In the genomic region with DNA sequence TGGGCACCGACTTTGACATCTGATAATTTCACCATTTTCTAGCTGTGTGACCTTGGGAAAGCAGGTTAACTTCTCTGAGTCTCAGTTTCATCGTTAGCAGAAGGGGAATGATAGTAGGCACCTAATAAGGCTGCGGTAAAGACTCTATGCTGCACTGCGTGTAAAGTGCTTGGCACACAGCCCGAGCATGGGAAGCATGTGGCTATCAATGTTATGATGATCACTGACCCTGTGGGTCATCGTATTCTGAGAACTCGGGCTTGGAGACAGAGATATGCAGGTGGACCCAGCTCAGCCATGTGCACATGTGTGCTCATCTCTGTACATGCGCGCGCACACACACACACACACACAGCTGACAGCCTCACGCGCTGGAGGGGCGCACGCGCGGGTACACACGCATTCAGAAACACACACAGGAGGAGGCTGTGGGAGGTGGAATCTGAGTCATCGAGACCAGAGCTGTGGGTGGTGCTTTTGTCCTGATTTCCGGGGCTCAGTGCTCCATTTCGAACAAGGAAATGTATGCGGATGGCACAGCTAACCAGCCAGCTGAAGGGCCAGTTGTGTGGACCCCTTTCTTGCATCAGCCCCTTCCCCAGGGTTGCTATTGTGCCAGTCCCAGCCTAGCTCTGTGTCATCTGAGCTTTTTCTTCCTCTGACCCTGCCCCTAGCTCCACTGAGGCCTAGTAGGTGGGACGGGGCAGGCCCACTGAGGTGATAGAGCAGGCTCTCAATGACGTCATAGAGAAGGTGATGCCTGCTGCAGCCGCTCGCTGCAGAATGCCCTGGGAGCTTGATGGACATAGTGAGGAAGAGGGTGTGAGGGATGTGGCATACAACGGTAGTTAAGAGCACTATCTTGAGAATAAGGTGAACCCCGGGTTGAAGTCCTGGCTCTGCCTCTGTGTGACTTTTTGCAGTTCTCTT, we compare ENCODE assay signal across 1 cellular context.
A peak's percentile ranks its signal among the peaks of the same experiment; 100 is the strongest.
TF ChIP-seq lines count a peak whose summit lies in the region.

No MANE protein-coding gene starts in this region.

TF ChIP-seq in K562, 482 proteins besides CTCF, POLR2A, EP300 and RAD21 (continued from another document and continues in another):
- TF ChIP-seq, protein P1, sequence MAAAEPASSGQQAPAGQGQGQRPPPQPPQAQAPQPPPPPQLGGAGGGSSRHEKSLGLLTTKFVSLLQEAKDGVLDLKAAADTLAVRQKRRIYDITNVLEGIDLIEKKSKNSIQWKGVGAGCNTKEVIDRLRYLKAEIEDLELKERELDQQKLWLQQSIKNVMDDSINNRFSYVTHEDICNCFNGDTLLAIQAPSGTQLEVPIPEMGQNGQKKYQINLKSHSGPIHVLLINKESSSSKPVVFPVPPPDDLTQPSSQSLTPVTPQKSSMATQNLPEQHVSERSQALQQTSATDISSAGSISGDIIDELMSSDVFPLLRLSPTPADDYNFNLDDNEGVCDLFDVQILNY (CRISPR knock-in tag; IDR thresholded peaks at IDR 0.05), result 0 out of 2 replicates have a peak, but pooled peaks have one; percentile 52
- TF ChIP-seq SMARCA5 (IDR thresholded peaks at IDR 0.05) (peak; percentile 81; the same call in 1 of the 2 replicates), ZBTB17 (CRISPR knock-in tag; IDR thresholded peaks at IDR 0.05) (no peak), ETV6 (IDR thresholded peaks at IDR 0.05; ENCODE audit: borderline replicate concordance in 1 of 2, low read depth in 2 of 2, low read length in 1 of 2) (no peak), ETV6 (CRISPR knock-in tag; IDR thresholded peaks at IDR 0.05; ENCODE audit: borderline replicate concordance) (peak; percentile 85; the same call in 1 of the 2 replicates), BCOR (IDR thresholded peaks at IDR 0.05) (peak; percentile 93), HDAC1 (IDR thresholded peaks at IDR 0.05) (peak in 1 of 2 experiments; percentile 32; a peak in 1 of 4 replicates), SIN3A (IDR thresholded peaks at IDR 0.05; ENCODE audit: borderline replicate concordance in 2 of 2, control insufficient read depth in 1 of 2, low read depth in 2 of 2, low read length in 2 of 2) (no peak), PHF21A (IDR thresholded peaks at IDR 0.05; ENCODE audit: borderline replicate concordance, low read depth) (no peak), TAL1 (IDR thresholded peaks at IDR 0.05) (peak; percentile 40; the same call in 1 of the 2 replicates), ASH1L (IDR thresholded peaks at IDR 0.05; ENCODE audit: borderline replicate concordance, low read depth, partially characterized antibody) (no peak), MBD2 (IDR thresholded peaks at IDR 0.05; ENCODE audit: borderline replicate concordance, low read depth) (peak; percentile 51; the same call in 1 of the 2 replicates), CBFB (CRISPR knock-in tag; IDR thresholded peaks at IDR 0.05) (peak; percentile 45; the same call in 1 of the 2 replicates), NR2C1 (IDR thresholded peaks at IDR 0.05) (no peak), NR2C1 (tag; IDR thresholded peaks at IDR 0.05) (no peak), NCOA2 (IDR thresholded peaks at IDR 0.05; ENCODE audit: partially characterized antibody in 2 of 2) (no peak), NONO (IDR thresholded peaks at IDR 0.05; ENCODE audit: low read depth in 2 of 2, low read length in 1 of 2) (no peak), ZNF263 (CRISPR knock-in tag; IDR thresholded peaks at IDR 0.05; ENCODE audit: borderline replicate concordance) (peak; percentile 55; the same call in 1 of the 2 replicates), EP400 (IDR thresholded peaks at IDR 0.05) (0 out of 2 replicates have a peak, but pooled peaks have one; percentile 17), MEIS2 (IDR thresholded peaks at IDR 0.05; ENCODE audit: partially characterized antibody) (peak; percentile 22), JUND (IDR thresholded peaks at IDR 0.05; ENCODE audit: borderline replicate concordance, low read depth, low read length) (peak; percentile 74), JUND (tag; IDR thresholded peaks at IDR 0.05; ENCODE audit: borderline replicate concordance, low read depth, low read length) (peak; percentile 79), TEAD4 (IDR thresholded peaks at IDR 0.05; ENCODE audit: low read length) (peak; percentile 84), TEAD4 (CRISPR knock-in tag; IDR thresholded peaks at IDR 0.05; ENCODE audit: borderline replicate concordance) (no peak; the same call in 1 of the 2 replicates), CEBPG (CRISPR knock-in tag; IDR thresholded peaks at IDR 0.05) (peak; percentile 51; the same call in 1 of the 2 replicates), CEBPG (tag; conservative IDR thresholded peaks at IDR 0.05 in 1 of 2, IDR thresholded peaks at IDR 0.05 in 1 of 2) (no peak), ESRRA (IDR thresholded peaks at IDR 0.05; ENCODE audit: borderline replicate concordance, low read depth) (peak; percentile 46; the same call in 1 of the 2 replicates), FOXM1 (IDR thresholded peaks at IDR 0.05; ENCODE audit: low read depth) (no peak), FOXM1 (CRISPR knock-in tag; IDR thresholded peaks at IDR 0.05; ENCODE audit: low read depth) (0 out of 2 replicates have a peak, but pooled peaks have one; percentile 81), CHD2 (IDR thresholded peaks at IDR 0.05; ENCODE audit: low read depth, low read length) (no peak), TCF3 (CRISPR knock-in tag; IDR thresholded peaks at IDR 0.05) (peak; percentile 88), PHF20 (IDR thresholded peaks at IDR 0.05; ENCODE audit: partially characterized antibody) (peak; percentile 29), RNF2 (IDR thresholded peaks at IDR 0.05) (0 out of 2 replicates have a peak, but pooled peaks have one; percentile 21), ZNF431 (CRISPR knock-in tag; IDR thresholded peaks at IDR 0.05) (peak; percentile 85)
- TF ChIP-seq, protein P2, sequence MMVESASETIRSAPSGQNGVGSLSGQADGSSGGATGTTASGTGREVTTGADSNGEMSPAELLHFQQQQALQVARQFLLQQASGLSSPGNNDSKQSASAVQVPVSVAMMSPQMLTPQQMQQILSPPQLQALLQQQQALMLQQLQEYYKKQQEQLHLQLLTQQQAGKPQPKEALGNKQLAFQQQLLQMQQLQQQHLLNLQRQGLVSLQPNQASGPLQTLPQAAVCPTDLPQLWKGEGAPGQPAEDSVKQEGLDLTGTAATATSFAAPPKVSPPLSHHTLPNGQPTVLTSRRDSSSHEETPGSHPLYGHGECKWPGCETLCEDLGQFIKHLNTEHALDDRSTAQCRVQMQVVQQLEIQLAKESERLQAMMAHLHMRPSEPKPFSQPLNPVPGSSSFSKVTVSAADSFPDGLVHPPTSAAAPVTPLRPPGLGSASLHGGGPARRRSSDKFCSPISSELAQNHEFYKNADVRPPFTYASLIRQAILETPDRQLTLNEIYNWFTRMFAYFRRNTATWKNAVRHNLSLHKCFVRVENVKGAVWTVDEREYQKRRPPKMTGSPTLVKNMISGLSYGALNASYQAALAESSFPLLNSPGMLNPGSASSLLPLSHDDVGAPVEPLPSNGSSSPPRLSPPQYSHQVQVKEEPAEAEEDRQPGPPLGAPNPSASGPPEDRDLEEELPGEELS (CRISPR knock-in tag; IDR thresholded peaks at IDR 0.05; ENCODE audit: borderline replicate concordance), result peak; percentile 92; the same call in 1 of the 2 replicates
- TF ChIP-seq, protein P3, sequence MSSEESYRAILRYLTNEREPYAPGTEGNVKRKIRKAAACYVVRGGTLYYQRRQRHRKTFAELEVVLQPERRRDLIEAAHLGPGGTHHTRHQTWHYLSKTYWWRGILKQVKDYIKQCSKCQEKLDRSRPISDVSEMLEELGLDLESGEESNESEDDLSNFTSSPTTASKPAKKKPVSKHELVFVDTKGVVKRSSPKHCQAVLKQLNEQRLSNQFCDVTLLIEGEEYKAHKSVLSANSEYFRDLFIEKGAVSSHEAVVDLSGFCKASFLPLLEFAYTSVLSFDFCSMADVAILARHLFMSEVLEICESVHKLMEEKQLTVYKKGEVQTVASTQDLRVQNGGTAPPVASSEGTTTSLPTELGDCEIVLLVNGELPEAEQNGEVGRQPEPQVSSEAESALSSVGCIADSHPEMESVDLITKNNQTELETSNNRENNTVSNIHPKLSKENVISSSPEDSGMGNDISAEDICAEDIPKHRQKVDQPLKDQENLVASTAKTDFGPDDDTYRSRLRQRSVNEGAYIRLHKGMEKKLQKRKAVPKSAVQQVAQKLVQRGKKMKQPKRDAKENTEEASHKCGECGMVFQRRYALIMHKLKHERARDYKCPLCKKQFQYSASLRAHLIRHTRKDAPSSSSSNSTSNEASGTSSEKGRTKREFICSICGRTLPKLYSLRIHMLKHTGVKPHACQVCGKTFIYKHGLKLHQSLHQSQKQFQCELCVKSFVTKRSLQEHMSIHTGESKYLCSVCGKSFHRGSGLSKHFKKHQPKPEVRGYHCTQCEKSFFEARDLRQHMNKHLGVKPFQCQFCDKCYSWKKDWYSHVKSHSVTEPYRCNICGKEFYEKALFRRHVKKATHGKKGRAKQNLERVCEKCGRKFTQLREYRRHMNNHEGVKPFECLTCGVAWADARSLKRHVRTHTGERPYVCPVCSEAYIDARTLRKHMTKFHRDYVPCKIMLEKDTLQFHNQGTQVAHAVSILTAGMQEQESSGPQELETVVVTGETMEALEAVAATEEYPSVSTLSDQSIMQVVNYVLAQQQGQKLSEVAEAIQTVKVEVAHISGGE (CRISPR knock-in tag; IDR thresholded peaks at IDR 0.05), result no peak
- TF ChIP-seq, protein P4, sequence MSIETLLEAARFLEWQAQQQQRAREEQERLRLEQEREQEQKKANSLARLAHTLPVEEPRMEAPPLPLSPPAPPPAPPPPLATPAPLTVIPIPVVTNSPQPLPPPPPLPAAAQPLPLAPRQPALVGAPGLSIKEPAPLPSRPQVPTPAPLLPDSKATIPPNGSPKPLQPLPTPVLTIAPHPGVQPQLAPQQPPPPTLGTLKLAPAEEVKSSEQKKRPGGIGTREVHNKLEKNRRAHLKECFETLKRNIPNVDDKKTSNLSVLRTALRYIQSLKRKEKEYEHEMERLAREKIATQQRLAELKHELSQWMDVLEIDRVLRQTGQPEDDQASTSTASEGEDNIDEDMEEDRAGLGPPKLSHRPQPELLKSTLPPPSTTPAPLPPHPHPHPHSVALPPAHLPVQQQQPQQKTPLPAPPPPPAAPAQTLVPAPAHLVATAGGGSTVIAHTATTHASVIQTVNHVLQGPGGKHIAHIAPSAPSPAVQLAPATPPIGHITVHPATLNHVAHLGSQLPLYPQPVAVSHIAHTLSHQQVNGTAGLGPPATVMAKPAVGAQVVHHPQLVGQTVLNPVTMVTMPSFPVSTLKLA (conservative IDR thresholded peaks at IDR 0.05), result peak; percentile 79 to 83
- TF ChIP-seq, protein P5, sequence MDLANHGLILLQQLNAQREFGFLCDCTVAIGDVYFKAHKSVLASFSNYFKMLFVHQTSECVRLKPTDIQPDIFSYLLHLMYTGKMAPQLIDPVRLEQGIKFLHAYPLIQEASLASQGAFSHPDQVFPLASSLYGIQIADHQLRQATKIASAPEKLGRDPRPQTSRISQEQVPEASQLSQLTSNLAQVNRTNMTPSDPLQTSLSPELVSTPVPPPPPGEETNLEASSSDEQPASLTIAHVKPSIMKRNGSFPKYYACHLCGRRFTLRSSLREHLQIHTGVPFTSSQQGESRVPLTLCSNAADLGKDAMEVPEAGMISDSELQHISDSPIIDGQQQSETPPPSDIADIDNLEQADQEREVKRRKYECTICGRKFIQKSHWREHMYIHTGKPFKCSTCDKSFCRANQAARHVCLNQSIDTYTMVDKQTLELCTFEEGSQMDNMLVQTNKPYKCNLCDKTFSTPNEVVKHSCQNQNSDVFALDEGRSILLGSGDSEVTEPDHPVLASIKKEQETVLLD (IDR thresholded peaks at IDR 0.05), result peak; percentile 77; the same call in 1 of the 2 replicates
- TF ChIP-seq, protein P6, sequence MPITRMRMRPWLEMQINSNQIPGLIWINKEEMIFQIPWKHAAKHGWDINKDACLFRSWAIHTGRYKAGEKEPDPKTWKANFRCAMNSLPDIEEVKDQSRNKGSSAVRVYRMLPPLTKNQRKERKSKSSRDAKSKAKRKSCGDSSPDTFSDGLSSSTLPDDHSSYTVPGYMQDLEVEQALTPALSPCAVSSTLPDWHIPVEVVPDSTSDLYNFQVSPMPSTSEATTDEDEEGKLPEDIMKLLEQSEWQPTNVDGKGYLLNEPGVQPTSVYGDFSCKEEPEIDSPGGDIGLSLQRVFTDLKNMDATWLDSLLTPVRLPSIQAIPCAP (CRISPR knock-in tag; IDR thresholded peaks at IDR 0.05; ENCODE audit: borderline replicate concordance), result 0 out of 2 replicates have a peak, but pooled peaks have one; percentile 84
- TF ChIP-seq, protein P7, sequence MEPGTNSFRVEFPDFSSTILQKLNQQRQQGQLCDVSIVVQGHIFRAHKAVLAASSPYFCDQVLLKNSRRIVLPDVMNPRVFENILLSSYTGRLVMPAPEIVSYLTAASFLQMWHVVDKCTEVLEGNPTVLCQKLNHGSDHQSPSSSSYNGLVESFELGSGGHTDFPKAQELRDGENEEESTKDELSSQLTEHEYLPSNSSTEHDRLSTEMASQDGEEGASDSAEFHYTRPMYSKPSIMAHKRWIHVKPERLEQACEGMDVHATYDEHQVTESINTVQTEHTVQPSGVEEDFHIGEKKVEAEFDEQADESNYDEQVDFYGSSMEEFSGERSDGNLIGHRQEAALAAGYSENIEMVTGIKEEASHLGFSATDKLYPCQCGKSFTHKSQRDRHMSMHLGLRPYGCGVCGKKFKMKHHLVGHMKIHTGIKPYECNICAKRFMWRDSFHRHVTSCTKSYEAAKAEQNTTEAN (CRISPR knock-in tag; IDR thresholded peaks at IDR 0.05), result peak; percentile 31; the same call in 1 of the 2 replicates
- TF ChIP-seq, protein P8, sequence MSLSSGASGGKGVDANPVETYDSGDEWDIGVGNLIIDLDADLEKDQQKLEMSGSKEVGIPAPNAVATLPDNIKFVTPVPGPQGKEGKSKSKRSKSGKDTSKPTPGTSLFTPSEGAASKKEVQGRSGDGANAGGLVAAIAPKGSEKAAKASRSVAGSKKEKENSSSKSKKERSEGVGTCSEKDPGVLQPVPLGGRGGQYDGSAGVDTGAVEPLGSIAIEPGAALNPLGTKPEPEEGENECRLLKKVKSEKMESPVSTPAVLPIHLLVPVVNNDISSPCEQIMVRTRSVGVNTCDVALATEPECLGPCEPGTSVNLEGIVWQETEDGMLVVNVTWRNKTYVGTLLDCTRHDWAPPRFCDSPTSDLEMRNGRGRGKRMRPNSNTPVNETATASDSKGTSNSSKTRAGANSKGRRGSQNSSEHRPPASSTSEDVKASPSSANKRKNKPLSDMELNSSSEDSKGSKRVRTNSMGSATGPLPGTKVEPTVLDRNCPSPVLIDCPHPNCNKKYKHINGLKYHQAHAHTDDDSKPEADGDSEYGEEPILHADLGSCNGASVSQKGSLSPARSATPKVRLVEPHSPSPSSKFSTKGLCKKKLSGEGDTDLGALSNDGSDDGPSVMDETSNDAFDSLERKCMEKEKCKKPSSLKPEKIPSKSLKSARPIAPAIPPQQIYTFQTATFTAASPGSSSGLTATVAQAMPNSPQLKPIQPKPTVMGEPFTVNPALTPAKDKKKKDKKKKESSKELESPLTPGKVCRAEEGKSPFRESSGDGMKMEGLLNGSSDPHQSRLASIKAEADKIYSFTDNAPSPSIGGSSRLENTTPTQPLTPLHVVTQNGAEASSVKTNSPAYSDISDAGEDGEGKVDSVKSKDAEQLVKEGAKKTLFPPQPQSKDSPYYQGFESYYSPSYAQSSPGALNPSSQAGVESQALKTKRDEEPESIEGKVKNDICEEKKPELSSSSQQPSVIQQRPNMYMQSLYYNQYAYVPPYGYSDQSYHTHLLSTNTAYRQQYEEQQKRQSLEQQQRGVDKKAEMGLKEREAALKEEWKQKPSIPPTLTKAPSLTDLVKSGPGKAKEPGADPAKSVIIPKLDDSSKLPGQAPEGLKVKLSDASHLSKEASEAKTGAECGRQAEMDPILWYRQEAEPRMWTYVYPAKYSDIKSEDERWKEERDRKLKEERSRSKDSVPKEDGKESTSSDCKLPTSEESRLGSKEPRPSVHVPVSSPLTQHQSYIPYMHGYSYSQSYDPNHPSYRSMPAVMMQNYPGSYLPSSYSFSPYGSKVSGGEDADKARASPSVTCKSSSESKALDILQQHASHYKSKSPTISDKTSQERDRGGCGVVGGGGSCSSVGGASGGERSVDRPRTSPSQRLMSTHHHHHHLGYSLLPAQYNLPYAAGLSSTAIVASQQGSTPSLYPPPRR (CRISPR knock-in tag; IDR thresholded peaks at IDR 0.05; ENCODE audit: borderline replicate concordance), result 0 out of 2 replicates have a peak, but pooled peaks have one; percentile 64
